1 cellular context compared by ENCODE assay signal in genomic region chr19:58228584-58229254, GRCh38.
TF ChIP-seq lines count a peak whose summit lies in the region.

ZNF544 (plus strand) TSS chr19:58228914; CDS start chr19:58244024, 15,110 bp downstream.

TF ChIP-seq in K562, 482 proteins besides CTCF, POLR2A, EP300 and RAD21 (continued from another document and continues in another):
- peak in 1 of 2 experiments; percentile 34; a peak in 1 of 4 replicates for TF ChIP-seq ZNF639 (CRISPR knock-in tag; conservative IDR thresholded peaks at IDR 0.05 in 1 of 2, IDR thresholded peaks at IDR 0.05 in 1 of 2)
- no peak for TF ChIP-seq SREBF2 (CRISPR knock-in tag; IDR thresholded peaks at IDR 0.05)
- TF ChIP-seq, protein P1, sequence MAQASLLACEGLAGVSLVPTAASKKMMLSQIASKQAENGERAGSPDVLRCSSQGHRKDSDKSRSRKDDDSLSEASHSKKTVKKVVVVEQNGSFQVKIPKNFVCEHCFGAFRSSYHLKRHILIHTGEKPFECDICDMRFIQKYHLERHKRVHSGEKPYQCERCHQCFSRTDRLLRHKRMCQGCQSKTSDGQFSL (CRISPR knock-in tag; IDR thresholded peaks at IDR 0.05) = no peak
- TF ChIP-seq, protein P1 (tag; IDR thresholded peaks at IDR 0.05) = no peak
- TF ChIP-seq ZNF699 (CRISPR knock-in tag; IDR thresholded peaks at IDR 0.05; ENCODE audit: insufficient replicate concordance) = no peak
- no peak for TF ChIP-seq CHCHD3 (CRISPR knock-in tag; IDR thresholded peaks at IDR 0.05)
- TF ChIP-seq HDAC1 (IDR thresholded peaks at IDR 0.05) = peak in 1 of 2 experiments; percentile 48; a peak in 2 of 4 replicates
- no peak for TF ChIP-seq ZNF280A (IDR thresholded peaks at IDR 0.05; ENCODE audit: low read depth, partially characterized antibody)
- TF ChIP-seq, protein P2, sequence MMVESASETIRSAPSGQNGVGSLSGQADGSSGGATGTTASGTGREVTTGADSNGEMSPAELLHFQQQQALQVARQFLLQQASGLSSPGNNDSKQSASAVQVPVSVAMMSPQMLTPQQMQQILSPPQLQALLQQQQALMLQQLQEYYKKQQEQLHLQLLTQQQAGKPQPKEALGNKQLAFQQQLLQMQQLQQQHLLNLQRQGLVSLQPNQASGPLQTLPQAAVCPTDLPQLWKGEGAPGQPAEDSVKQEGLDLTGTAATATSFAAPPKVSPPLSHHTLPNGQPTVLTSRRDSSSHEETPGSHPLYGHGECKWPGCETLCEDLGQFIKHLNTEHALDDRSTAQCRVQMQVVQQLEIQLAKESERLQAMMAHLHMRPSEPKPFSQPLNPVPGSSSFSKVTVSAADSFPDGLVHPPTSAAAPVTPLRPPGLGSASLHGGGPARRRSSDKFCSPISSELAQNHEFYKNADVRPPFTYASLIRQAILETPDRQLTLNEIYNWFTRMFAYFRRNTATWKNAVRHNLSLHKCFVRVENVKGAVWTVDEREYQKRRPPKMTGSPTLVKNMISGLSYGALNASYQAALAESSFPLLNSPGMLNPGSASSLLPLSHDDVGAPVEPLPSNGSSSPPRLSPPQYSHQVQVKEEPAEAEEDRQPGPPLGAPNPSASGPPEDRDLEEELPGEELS (CRISPR knock-in tag; IDR thresholded peaks at IDR 0.05; ENCODE audit: borderline replicate concordance) = peak; percentile 57; the same call in 1 of the 2 replicates
- TF ChIP-seq ARID1B (IDR thresholded peaks at IDR 0.05) = peak; percentile 20; the same call in 1 of the 2 replicates
- peak; percentile 79; the same call in 1 of the 2 replicates for TF ChIP-seq MTA3 (IDR thresholded peaks at IDR 0.05; ENCODE audit: borderline replicate concordance)
- no peak for TF ChIP-seq ZKSCAN8 (CRISPR knock-in tag; IDR thresholded peaks at IDR 0.05)
- TF ChIP-seq SAP30 (IDR thresholded peaks at IDR 0.05; ENCODE audit: borderline replicate concordance, insufficient read depth, low read depth, low read length, poor library complexity, severe bottlenecking) = peak; percentile 25
- TF ChIP-seq ZBED1 (IDR thresholded peaks at IDR 0.05) = 0 out of 2 replicates have a peak, but pooled peaks have one; percentile 27
- TF ChIP-seq E2F6 (IDR thresholded peaks at IDR 0.05; ENCODE audit: borderline replicate concordance in 1 of 2, extremely low read depth in 1 of 2, insufficient read depth in 1 of 2, insufficient read length in 1 of 2, low read depth in 1 of 2, low read length in 1 of 2, poor library complexity in 1 of 2, severe bottlenecking in 1 of 2) = peak; percentile 70 to 85
- no peak for TF ChIP-seq THRA (IDR thresholded peaks at IDR 0.05)
- no peak for TF ChIP-seq DPF2 (IDR thresholded peaks at IDR 0.05)
- peak; percentile 46; the same call in 1 of the 2 replicates for TF ChIP-seq SP1 (CRISPR knock-in tag; IDR thresholded peaks at IDR 0.05)
- 0 out of 2 replicates have a peak, but pooled peaks have one; percentile 47 for TF ChIP-seq NFIC (IDR thresholded peaks at IDR 0.05)
- peak; percentile 67 for TF ChIP-seq SMAD4 (CRISPR knock-in tag; conservative IDR thresholded peaks at IDR 0.05)
- TF ChIP-seq, protein P3, sequence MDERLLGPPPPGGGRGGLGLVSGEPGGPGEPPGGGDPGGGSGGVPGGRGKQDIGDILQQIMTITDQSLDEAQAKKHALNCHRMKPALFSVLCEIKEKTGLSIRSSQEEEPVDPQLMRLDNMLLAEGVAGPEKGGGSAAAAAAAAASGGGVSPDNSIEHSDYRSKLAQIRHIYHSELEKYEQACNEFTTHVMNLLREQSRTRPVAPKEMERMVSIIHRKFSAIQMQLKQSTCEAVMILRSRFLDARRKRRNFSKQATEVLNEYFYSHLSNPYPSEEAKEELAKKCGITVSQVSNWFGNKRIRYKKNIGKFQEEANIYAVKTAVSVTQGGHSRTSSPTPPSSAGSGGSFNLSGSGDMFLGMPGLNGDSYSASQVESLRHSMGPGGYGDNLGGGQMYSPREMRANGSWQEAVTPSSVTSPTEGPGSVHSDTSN (CRISPR knock-in tag; IDR thresholded peaks at IDR 0.05; ENCODE audit: low read depth) = no peak
- TF ChIP-seq, protein P3 (tag; conservative IDR thresholded peaks at IDR 0.05; ENCODE audit: low read depth) = no peak
- no peak for TF ChIP-seq SMARCC2 (IDR thresholded peaks at IDR 0.05; ENCODE audit: low read depth)
- no peak for TF ChIP-seq ZNF668 (CRISPR knock-in tag; IDR thresholded peaks at IDR 0.05)
- no peak for TF ChIP-seq SP2 (IDR thresholded peaks at IDR 0.05; ENCODE audit: extremely low read depth, low read depth, low read length, poor library complexity, severe bottlenecking)
- no peak for TF ChIP-seq NCOR1 (IDR thresholded peaks at IDR 0.05)
- TF ChIP-seq TCFL5 (CRISPR knock-in tag; conservative IDR thresholded peaks at IDR 0.05) = no peak
- TF ChIP-seq TAF15 (IDR thresholded peaks at IDR 0.05; ENCODE audit: low read depth, low read length) = no peak
- no peak for TF ChIP-seq BACH1 (tag; IDR thresholded peaks at IDR 0.05)
- TF ChIP-seq, protein P4, sequence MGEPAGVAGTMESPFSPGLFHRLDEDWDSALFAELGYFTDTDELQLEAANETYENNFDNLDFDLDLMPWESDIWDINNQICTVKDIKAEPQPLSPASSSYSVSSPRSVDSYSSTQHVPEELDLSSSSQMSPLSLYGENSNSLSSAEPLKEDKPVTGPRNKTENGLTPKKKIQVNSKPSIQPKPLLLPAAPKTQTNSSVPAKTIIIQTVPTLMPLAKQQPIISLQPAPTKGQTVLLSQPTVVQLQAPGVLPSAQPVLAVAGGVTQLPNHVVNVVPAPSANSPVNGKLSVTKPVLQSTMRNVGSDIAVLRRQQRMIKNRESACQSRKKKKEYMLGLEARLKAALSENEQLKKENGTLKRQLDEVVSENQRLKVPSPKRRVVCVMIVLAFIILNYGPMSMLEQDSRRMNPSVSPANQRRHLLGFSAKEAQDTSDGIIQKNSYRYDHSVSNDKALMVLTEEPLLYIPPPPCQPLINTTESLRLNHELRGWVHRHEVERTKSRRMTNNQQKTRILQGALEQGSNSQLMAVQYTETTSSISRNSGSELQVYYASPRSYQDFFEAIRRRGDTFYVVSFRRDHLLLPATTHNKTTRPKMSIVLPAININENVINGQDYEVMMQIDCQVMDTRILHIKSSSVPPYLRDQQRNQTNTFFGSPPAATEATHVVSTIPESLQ (CRISPR knock-in tag; IDR thresholded peaks at IDR 0.05) = no peak
- no peak for TF ChIP-seq FOS (IDR thresholded peaks at IDR 0.05; ENCODE audit: extremely low read depth, insufficient read length)
- TF ChIP-seq LARP7 (IDR thresholded peaks at IDR 0.05) = no peak
- peak; percentile 88 for TF ChIP-seq POLR2B (IDR thresholded peaks at IDR 0.05; ENCODE audit: low read depth, partially characterized antibody)
- TF ChIP-seq ATF1 (CRISPR knock-in tag; IDR thresholded peaks at IDR 0.05) = no peak
- peak; percentile 63 for TF ChIP-seq ATF1 (tag; IDR thresholded peaks at IDR 0.05)
- TF ChIP-seq CREB5 (CRISPR knock-in tag; IDR thresholded peaks at IDR 0.05) = no peak
- no peak for TF ChIP-seq RBM14 (IDR thresholded peaks at IDR 0.05; ENCODE audit: borderline replicate concordance, insufficient read depth, low read depth, low read length)
- peak; percentile 46; the same call in 1 of the 2 replicates for TF ChIP-seq HCFC1 (IDR thresholded peaks at IDR 0.05; ENCODE audit: low read depth, low read length)
- TF ChIP-seq FOXK1 (CRISPR knock-in tag; IDR thresholded peaks at IDR 0.05; ENCODE audit: borderline replicate concordance) = no peak
- TF ChIP-seq OTX1 (CRISPR knock-in tag; IDR thresholded peaks at IDR 0.05) = no peak
- no peak for TF ChIP-seq RCOR1 (IDR thresholded peaks at IDR 0.05; ENCODE audit: borderline replicate concordance in 1 of 2, low read depth in 2 of 2, low read length in 2 of 2)
- TF ChIP-seq ZNF384 (IDR thresholded peaks at IDR 0.05; ENCODE audit: low read depth, low read length) = no peak
- TF ChIP-seq USF1 (CRISPR knock-in tag; IDR thresholded peaks at IDR 0.05) = no peak
- TF ChIP-seq FOXJ2 (tag; IDR thresholded peaks at IDR 0.05) = no peak
